Comparison of ENCODE assay signal across 30 cellular contexts in the genomic region with DNA sequence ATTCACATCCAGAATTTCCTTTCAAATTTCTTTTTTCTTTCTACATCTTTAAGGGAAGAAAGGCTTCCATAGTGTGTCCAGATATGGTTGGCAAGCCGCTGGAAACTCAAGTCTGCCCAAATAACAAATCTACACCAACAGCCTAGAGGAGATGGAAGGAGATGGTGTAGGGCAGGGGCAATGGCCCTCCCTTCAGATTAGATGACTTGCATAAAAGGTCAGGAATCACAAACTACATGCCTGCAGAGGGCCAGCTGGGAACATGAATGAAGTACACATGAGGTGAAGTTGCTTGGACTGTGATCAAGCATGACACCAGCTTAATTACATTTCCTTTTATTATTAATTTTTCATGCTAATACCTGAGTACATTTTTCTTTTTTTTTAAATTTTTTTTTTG. TPM values are rescaled to one million over a fixed set of nuclear protein-coding genes. Genes with fewer than 3 reads are reported as not detected.
"Had no signal": no experiment of that assay in that cellular context is flagged by ENCODE, and none has a peak within 500 bp of the region (broad histone marks: within the 10 kb centered on the region; RNA-seq: fewer than 3 reads in every experiment).

No MANE protein-coding gene starts in this region.

- DNase-seq: natural killer cell; occipital lobe; ovary; posterior cingulate gyrus; psoas muscle; right cardiac atrium; spleen; stimulated activated CD4-positive, alpha-beta T cell treated with anti-CD3 and anti-CD28 coated beads, Interleukin-12 subunit alpha, Interleukin-12 subunit beta, amount 100 ng/mL, for 4 hours; stimulated activated CD4-positive, alpha-beta T cell treated with anti-CD3 and anti-CD28 coated beads, Interleukin-1b, Interleukin-23, amount 100 ng/mL, for 48 hours; stimulated activated CD4-positive, alpha-beta T cell treated with anti-CD3 and anti-CD28 coated beads, Interleukin-4, amount 100 ng/mL, for 24 hours; stimulated activated naive B cell treated with anti-CD40 and anti-IgM and Interleukin-4, amounts not matched to agents 10 μg/mL and 1 μg/mL and 100 μg/mL, for 72 hours; stimulated activated naive CD4-positive, alpha-beta T cell treated with Interleukin-2 at 50 U/mL for 16 hours; stomach; thyroid gland; trophoblast cell; upper lobe of left lung had no signal

- H3K4me3 ChIP-seq: neural progenitor cell, ovary, psoas muscle, skin epidermis, smooth muscle cell, spleen, stomach, thoracic aorta, thyroid gland, tibial nerve, upper lobe of left lung, vagina had no signal

- H3K27me3 ChIP-seq: neural progenitor cell, ovary, spleen, stomach, thyroid gland, tibial nerve, upper lobe of left lung, vagina had no signal

- H3K79me2 ChIP-seq: parathyroid adenoma had no signal

- H3K9me3 Mint-ChIP-seq: natural killer cell; nephron; neural progenitor cell; stimulated activated effector memory CD8-positive, alpha-beta T cell treated with anti-CD3 and anti-CD28 coated beads, Interleukin-12 subunit alpha, Interleukin-12 subunit beta, amount 100 ng/mL, for 72 hours; stimulated activated naive CD8-positive, alpha-beta T cell treated with anti-CD3 and anti-CD28 coated beads, Interleukin-15, Interleukin-2, amounts not matched to agents 100 ng/mL and 50 ng/mL, for 24 hours had no signal

- H2AFZ ChIP-seq: neural progenitor cell, parathyroid adenoma had no signal

- H3K27ac ChIP-seq: neural progenitor cell, ovary, parathyroid adenoma, psoas muscle, skin epidermis, spleen, stomach, thoracic aorta, thyroid gland, tibial nerve, upper lobe of left lung, vagina had no signal

- H3K36me3 ChIP-seq: neural progenitor cell, ovary, stomach, thoracic aorta, thyroid gland, tibial nerve, upper lobe of left lung, vagina had no signal

- H3K9ac ChIP-seq: neural progenitor cell, parathyroid adenoma had no signal

- H3K4me1 Mint-ChIP-seq: natural killer cell, nephron, neural progenitor cell had no signal

- H3K27ac Mint-ChIP-seq: natural killer cell; neural progenitor cell; progenitor cell of endocrine pancreas; stimulated activated effector memory CD8-positive, alpha-beta T cell treated with anti-CD3 and anti-CD28 coated beads, Interleukin-12 subunit alpha, Interleukin-12 subunit beta, amount 100 ng/mL, for 72 hours; stimulated activated naive CD8-positive, alpha-beta T cell treated with anti-CD3 and anti-CD28 coated beads, Interleukin-15, Interleukin-2, amounts not matched to agents 100 ng/mL and 50 ng/mL, for 24 hours had no signal

- FAIRE-seq: urothelium cell line had no signal

- H3K27me3 Mint-ChIP-seq: progenitor cell of endocrine pancreas; stimulated activated naive B cell treated with anti-CD40 and anti-IgM and Interleukin-4, amounts not matched to agents 10 μg/mL and 1 μg/mL and 100 μg/mL, for 72 hours; stimulated activated naive CD8-positive, alpha-beta T cell treated with anti-CD3 and anti-CD28 coated beads, Interleukin-15, Interleukin-2, amounts not matched to agents 100 ng/mL and 50 ng/mL, for 24 hours had no signal

- H3K9me3 ChIP-seq: ovary, psoas muscle, spleen, stomach, thoracic aorta, thyroid gland, tibial nerve, upper lobe of left lung, vagina had no signal

- H3K4me2 ChIP-seq: neural progenitor cell, smooth muscle cell had no signal

- H3K4me1 ChIP-seq: parathyroid adenoma, psoas muscle, stomach, thyroid gland, tibial nerve, upper lobe of left lung, vagina had no signal

- H3K4me3 Mint-ChIP-seq: natural killer cell; nephron; neural progenitor cell; stimulated activated effector memory CD8-positive, alpha-beta T cell treated with anti-CD3 and anti-CD28 coated beads, Interleukin-12 subunit alpha, Interleukin-12 subunit beta, amount 100 ng/mL, for 72 hours; stimulated activated naive B cell treated with anti-CD40 and anti-IgM and Interleukin-4, amounts not matched to agents 10 μg/mL and 1 μg/mL and 100 μg/mL, for 72 hours; stimulated activated naive CD8-positive, alpha-beta T cell treated with anti-CD3 and anti-CD28 coated beads, Interleukin-15, Interleukin-2, amounts not matched to agents 100 ng/mL and 50 ng/mL, for 24 hours had no signal

- H3K36me3 Mint-ChIP-seq: natural killer cell, neural progenitor cell had no signal

- ATAC-seq: natural killer cell; psoas muscle; right cardiac atrium; sciatic nerve; stimulated activated effector memory CD8-positive, alpha-beta T cell treated with anti-CD3 and anti-CD28 coated beads, Interleukin-12 subunit alpha, Interleukin-12 subunit beta, amount 100 ng/mL, for 72 hours; stimulated activated naive B cell treated with anti-CD40 and anti-IgM and Interleukin-4, amounts not matched to agents 10 μg/mL and 1 μg/mL and 100 μg/mL, for 72 hours had no signal

RNA-seq across cellular contexts. Expression of a gene that starts 10.2 kb away (rescaled TPM):
- total RNA-seq: osteoblast, psoas muscle had no signal
- polyA plus RNA-seq: smooth muscle cell had no signal
